2 cellular contexts compared by ENCODE assay signal in the genomic region with DNA sequence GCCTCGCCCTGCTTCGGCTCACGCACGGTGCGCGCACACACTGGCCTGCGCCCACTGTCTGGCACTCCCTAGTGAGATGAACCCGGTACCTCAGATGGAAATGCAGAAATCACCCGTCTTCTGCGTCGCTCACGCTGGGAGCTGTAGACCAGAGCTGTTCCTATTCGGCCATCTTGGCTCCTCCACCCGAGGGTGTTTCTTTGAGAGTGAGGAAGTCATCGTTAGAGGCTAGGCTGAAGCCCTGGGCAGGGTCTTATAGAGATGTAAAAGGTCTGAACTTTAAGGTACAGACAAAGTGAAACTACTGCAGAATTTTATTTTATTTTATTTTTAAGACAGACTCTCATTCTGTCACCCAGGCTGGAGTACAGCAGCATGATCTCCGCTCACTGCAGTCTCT. TPM values are rescaled to one million over a fixed set of nuclear protein-coding genes. Genes with fewer than 3 reads are reported as not detected.
"Had no signal": no experiment of that assay in that cellular context is flagged by ENCODE, and none has a peak within 500 bp of the region (broad histone marks: within the 10 kb centered on the region; RNA-seq: fewer than 3 reads in every experiment).

No MANE protein-coding gene starts in this region.

RNA-seq across cellular contexts. Expression of gene TMEM178B, which starts 6.0 kb away (rescaled TPM):
- total RNA-seq: OCI-LY7, PC-9 had no signal
